1 cellular context compared by ENCODE assay signal in genomic region chr12:76763746-76764675, GRCh38.
A peak's percentile ranks its signal among the peaks of the same experiment; 100 is the strongest.
TF ChIP-seq lines count a peak whose summit lies in the region.

A gene with protein sequence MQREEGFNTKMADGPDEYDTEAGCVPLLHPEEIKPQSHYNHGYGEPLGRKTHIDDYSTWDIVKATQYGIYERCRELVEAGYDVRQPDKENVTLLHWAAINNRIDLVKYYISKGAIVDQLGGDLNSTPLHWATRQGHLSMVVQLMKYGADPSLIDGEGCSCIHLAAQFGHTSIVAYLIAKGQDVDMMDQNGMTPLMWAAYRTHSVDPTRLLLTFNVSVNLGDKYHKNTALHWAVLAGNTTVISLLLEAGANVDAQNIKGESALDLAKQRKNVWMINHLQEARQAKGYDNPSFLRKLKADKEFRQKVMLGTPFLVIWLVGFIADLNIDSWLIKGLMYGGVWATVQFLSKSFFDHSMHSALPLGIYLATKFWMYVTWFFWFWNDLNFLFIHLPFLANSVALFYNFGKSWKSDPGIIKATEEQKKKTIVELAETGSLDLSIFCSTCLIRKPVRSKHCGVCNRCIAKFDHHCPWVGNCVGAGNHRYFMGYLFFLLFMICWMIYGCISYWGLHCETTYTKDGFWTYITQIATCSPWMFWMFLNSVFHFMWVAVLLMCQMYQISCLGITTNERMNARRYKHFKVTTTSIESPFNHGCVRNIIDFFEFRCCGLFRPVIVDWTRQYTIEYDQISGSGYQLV (plus strand): TSS chr12:76764115. CDS start chr12:76764237, 122 bp downstream.

TF ChIP-seq in K562, 482 proteins besides CTCF, POLR2A, EP300 and RAD21 (continued from another document):
- TF ChIP-seq ZBTB26 (CRISPR knock-in tag; IDR thresholded peaks at IDR 0.05) (no peak), HOXB6 (CRISPR knock-in tag; IDR thresholded peaks at IDR 0.05; ENCODE audit: borderline replicate concordance) (no peak), STAT6 (CRISPR knock-in tag; IDR thresholded peaks at IDR 0.05) (no peak), ZFP91 (CRISPR knock-in tag; IDR thresholded peaks at IDR 0.05) (no peak), CBX8 (IDR thresholded peaks at IDR 0.05; ENCODE audit: borderline replicate concordance, extremely low read depth, low read depth, low read length, poor library complexity, severe bottlenecking) (no peak), THAP7 (CRISPR knock-in tag; IDR thresholded peaks at IDR 0.05) (no peak), ZNF316 (IDR thresholded peaks at IDR 0.05) (no peak), BCL6 (CRISPR knock-in tag; IDR thresholded peaks at IDR 0.05) (no peak), ZNF140 (CRISPR knock-in tag; IDR thresholded peaks at IDR 0.05) (no peak), ZNF696 (CRISPR knock-in tag; conservative IDR thresholded peaks at IDR 0.05) (no peak), SREBF2 (CRISPR knock-in tag; IDR thresholded peaks at IDR 0.05) (no peak), SIRT6 (IDR thresholded peaks at IDR 0.05; ENCODE audit: low read depth, low read length) (no peak), ZNF431 (CRISPR knock-in tag; IDR thresholded peaks at IDR 0.05) (no peak), ZNF263 (CRISPR knock-in tag; IDR thresholded peaks at IDR 0.05; ENCODE audit: borderline replicate concordance) (0 out of 2 replicates have a peak, but pooled peaks have one; percentile 13), SMARCA4 (IDR thresholded peaks at IDR 0.05) (0 out of 2 replicates have a peak, but pooled peaks have one; percentile 5), ZNF175 (CRISPR knock-in tag; IDR thresholded peaks at IDR 0.05; ENCODE audit: low read depth) (peak; percentile 24; the same call in 1 of the 2 replicates), MECOM (CRISPR knock-in tag; IDR thresholded peaks at IDR 0.05) (no peak), RBM17 (IDR thresholded peaks at IDR 0.05; ENCODE audit: borderline replicate concordance, low read depth, low read length) (no peak), ZFP36 (IDR thresholded peaks at IDR 0.05; ENCODE audit: low read depth, low read length, partially characterized antibody) (peak; percentile 89), SP2 (IDR thresholded peaks at IDR 0.05; ENCODE audit: extremely low read depth, low read depth, low read length, poor library complexity, severe bottlenecking) (no peak), CXXC5 (CRISPR knock-in tag; IDR thresholded peaks at IDR 0.05) (peak; percentile 76), MTA1 (IDR thresholded peaks at IDR 0.05; ENCODE audit: borderline replicate concordance) (peak; percentile 17; the same call in 1 of the 2 replicates)
- TF ChIP-seq, protein P1, sequence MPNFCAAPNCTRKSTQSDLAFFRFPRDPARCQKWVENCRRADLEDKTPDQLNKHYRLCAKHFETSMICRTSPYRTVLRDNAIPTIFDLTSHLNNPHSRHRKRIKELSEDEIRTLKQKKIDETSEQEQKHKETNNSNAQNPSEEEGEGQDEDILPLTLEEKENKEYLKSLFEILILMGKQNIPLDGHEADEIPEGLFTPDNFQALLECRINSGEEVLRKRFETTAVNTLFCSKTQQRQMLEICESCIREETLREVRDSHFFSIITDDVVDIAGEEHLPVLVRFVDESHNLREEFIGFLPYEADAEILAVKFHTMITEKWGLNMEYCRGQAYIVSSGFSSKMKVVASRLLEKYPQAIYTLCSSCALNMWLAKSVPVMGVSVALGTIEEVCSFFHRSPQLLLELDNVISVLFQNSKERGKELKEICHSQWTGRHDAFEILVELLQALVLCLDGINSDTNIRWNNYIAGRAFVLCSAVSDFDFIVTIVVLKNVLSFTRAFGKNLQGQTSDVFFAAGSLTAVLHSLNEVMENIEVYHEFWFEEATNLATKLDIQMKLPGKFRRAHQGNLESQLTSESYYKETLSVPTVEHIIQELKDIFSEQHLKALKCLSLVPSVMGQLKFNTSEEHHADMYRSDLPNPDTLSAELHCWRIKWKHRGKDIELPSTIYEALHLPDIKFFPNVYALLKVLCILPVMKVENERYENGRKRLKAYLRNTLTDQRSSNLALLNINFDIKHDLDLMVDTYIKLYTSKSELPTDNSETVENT (CRISPR knock-in tag; IDR thresholded peaks at IDR 0.05) = peak; percentile 75
- TF ChIP-seq, protein P2, sequence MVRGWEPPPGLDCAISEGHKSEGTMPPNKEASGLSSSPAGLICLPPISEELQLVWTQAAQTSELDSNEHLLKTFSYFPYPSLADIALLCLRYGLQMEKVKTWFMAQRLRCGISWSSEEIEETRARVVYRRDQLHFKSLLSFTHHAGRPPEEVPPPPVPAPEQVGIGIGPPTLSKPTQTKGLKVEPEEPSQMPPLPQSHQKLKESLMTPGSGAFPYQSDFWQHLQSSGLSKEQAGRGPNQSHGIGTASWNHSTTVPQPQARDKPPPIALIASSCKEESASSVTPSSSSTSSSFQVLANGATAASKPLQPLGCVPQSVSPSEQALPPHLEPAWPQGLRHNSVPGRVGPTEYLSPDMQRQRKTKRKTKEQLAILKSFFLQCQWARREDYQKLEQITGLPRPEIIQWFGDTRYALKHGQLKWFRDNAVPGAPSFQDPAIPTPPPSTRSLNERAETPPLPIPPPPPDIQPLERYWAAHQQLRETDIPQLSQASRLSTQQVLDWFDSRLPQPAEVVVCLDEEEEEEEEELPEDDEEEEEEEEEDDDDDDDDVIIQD (CRISPR knock-in tag; IDR thresholded peaks at IDR 0.05) = no peak
- TF ChIP-seq, protein P3, sequence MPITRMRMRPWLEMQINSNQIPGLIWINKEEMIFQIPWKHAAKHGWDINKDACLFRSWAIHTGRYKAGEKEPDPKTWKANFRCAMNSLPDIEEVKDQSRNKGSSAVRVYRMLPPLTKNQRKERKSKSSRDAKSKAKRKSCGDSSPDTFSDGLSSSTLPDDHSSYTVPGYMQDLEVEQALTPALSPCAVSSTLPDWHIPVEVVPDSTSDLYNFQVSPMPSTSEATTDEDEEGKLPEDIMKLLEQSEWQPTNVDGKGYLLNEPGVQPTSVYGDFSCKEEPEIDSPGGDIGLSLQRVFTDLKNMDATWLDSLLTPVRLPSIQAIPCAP (CRISPR knock-in tag; IDR thresholded peaks at IDR 0.05; ENCODE audit: borderline replicate concordance) = no peak
- TF ChIP-seq, protein P4, sequence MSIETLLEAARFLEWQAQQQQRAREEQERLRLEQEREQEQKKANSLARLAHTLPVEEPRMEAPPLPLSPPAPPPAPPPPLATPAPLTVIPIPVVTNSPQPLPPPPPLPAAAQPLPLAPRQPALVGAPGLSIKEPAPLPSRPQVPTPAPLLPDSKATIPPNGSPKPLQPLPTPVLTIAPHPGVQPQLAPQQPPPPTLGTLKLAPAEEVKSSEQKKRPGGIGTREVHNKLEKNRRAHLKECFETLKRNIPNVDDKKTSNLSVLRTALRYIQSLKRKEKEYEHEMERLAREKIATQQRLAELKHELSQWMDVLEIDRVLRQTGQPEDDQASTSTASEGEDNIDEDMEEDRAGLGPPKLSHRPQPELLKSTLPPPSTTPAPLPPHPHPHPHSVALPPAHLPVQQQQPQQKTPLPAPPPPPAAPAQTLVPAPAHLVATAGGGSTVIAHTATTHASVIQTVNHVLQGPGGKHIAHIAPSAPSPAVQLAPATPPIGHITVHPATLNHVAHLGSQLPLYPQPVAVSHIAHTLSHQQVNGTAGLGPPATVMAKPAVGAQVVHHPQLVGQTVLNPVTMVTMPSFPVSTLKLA (conservative IDR thresholded peaks at IDR 0.05) = peak; percentile 53 to 85; a peak in 3 of 4 replicates
TF ChIP-seq in K562: peak in this region for 136.
